33 cellular contexts compared by ENCODE assay signal in genomic region chr4:109850601-109851000, GRCh38. TPM values are rescaled to one million over a fixed set of nuclear protein-coding genes. Genes with fewer than 3 reads are reported as not detected.
"Had no signal": no experiment of that assay in that cellular context is flagged by ENCODE, and none has a peak within 500 bp of the region (broad histone marks: within the 10 kb centered on the region; RNA-seq: fewer than 3 reads in every experiment).

No MANE protein-coding gene starts in this region.

- H3K9ac ChIP-seq: parathyroid adenoma had no signal

- H3K27me3 ChIP-seq: neutrophil, spleen, suprapubic skin, testis, tibial nerve, upper lobe of left lung, vagina had no signal

- H3K4me3 ChIP-seq: psoas muscle, skin epidermis, smooth muscle cell, spleen, suprapubic skin, testis, tibial nerve, upper lobe of left lung, vagina had no signal

- DNase-seq: naive thymus-derived CD4-positive, alpha-beta T cell; natural killer cell; nephron progenitor cell; nucleus accumbens; posterior cingulate gyrus; psoas muscle; right cardiac atrium; spleen; stimulated activated CD4-positive, alpha-beta T cell treated with anti-CD3 and anti-CD28 coated beads, Interleukin-12 subunit alpha, Interleukin-12 subunit beta, amount 100 ng/mL, for 4 hours; stimulated activated CD4-positive, alpha-beta T cell treated with anti-CD3 and anti-CD28 coated beads, Interleukin-1b, Interleukin-23, amount 100 ng/mL, for 48 hours; stimulated activated CD4-positive, alpha-beta T cell treated with anti-CD3 and anti-CD28 coated beads, Interleukin-4, amount 100 ng/mL, for 1 hour; stimulated activated CD4-positive, alpha-beta T cell treated with anti-CD3 and anti-CD28 coated beads, Interleukin-4, amount 100 ng/mL, for 4 hours; stimulated activated CD8-positive, alpha-beta memory T cell treated with anti-CD3 and anti-CD28 coated beads, Interleukin-4, amount 100 ng/mL, for 48 hours; stimulated activated naive CD4-positive, alpha-beta T cell; stimulated activated naive CD8-positive, alpha-beta T cell treated with anti-CD3 and anti-CD28 coated beads, Interleukin-15, amount 100 ng/mL, for 72 hours; stimulated activated naive CD8-positive, alpha-beta T cell treated with anti-CD3 and anti-CD28 coated beads, Interleukin-15, Interleukin-2, amounts not matched to agents 100 U/mL and 50 U/mL, for 24 hours; substantia nigra; testis; trophoblast cell; upper lobe of left lung had no signal

- ATAC-seq: naive thymus-derived CD4-positive, alpha-beta T cell; natural killer cell; psoas muscle; right cardiac atrium; sciatic nerve; stimulated activated memory B cell treated with anti-CD40 and anti-IgM and Interleukin-4, amounts not matched to agents 10 μg/mL and 1 μg/mL and 100 μg/mL, for 72 hours; stimulated activated naive CD8-positive, alpha-beta T cell treated with anti-CD3 and anti-CD28 coated beads, Interleukin-15, amount 100 ng/mL, for 72 hours; stimulated activated naive CD8-positive, alpha-beta T cell treated with anti-CD3 and anti-CD28 coated beads, Interleukin-15, Interleukin-2, amounts not matched to agents 100 U/mL and 50 U/mL, for 24 hours had no signal

- H3K27ac ChIP-seq: neutrophil, parathyroid adenoma, psoas muscle, skin epidermis, spleen, suprapubic skin, testis, tibial nerve, upper lobe of left lung, vagina had no signal

- H3K79me2 ChIP-seq: parathyroid adenoma had no signal

- H3K9me3 ChIP-seq: neutrophil, psoas muscle, spleen, suprapubic skin, testis, tibial nerve, upper lobe of left lung, vagina had no signal

- H3K4me2 ChIP-seq: smooth muscle cell had no signal

- H3K4me1 ChIP-seq: parathyroid adenoma, psoas muscle, spleen, suprapubic skin, testis, tibial nerve, upper lobe of left lung, vagina had no signal

- H2AFZ ChIP-seq: parathyroid adenoma had no signal

- H3K36me3 ChIP-seq: neutrophil, spleen, suprapubic skin, upper lobe of left lung, vagina had no signal

- FAIRE-seq: urothelium cell line had no signal

RNA-seq across cellular contexts. Expression of gene LRIT3, which starts 2.7 kb away (rescaled TPM):
- total RNA-seq: vagina had no signal
- polyA plus RNA-seq: smooth muscle cell had no signal

RNA-seq across cellular contexts. Expression of gene RRH, which starts 22.8 kb away (rescaled TPM):
- total RNA-seq: osteocyte, smooth muscle cell, vagina had no signal
- polyA plus RNA-seq: naive thymus-derived CD4-positive, alpha-beta T cell; right cardiac atrium; smooth muscle cell had no signal

RNA-seq across cellular contexts. Expression of gene CFI, which starts 48.8 kb away (rescaled TPM):
- total RNA-seq: naive thymus-derived CD4-positive, alpha-beta T cell; natural killer cell; neural crest cell; osteocyte; progenitor cell of endocrine pancreas had no signal
- polyA plus RNA-seq: naive thymus-derived CD4-positive, alpha-beta T cell had no signal
